8 cellular contexts compared by ENCODE assay signal in the genomic region with DNA sequence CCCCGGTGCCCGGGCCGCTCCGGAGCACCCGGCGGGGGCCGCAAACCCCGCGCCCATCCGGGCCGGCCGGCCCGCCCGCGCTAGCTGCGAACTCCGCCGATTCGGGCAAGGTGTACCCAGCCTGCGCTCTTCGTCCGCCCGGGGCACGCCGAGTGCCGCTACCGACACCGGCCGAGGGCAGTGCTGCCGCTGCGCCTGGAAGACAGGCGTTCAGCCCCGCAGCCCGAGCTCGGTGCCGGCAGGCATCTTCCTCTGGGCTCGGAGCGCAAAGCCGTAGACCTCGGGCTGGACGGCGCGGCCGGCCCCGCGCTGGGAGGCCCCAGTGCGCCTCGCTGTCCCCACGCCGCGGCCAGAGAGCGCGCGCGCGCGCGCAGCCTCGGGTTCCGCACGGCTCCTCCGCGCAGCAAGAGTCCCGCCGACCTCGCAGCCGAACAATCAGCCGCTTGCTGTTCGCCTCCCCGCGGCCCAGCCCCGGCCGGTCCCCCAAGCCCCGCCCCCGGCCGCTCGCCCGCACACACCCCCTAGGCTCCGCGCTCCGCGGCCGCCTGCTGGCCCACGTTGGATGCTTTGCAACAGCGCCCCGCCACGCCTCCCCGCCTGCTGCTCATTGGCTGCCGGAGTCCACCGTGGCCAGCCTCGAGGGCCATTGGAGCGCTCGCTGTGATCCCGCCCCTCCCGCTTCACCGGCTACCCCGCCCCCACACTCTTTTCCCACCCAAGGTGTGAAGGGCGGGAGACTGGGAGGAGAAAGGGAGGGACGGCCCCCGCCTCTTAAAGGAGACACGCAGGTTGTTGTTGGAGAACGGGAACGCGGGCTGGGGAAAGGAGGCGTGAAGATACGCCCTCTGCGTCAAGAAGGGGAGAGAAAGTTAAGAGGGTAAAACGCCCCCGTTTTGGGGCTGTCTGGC. TPM values are rescaled to one million over a fixed set of nuclear protein-coding genes. Genes with fewer than 3 reads are reported as not detected.
DNase-seq lines count a peak whose midpoint lies in the region; ATAC-seq and TF ChIP-seq lines count a peak whose summit lies in the region.

A gene with protein sequence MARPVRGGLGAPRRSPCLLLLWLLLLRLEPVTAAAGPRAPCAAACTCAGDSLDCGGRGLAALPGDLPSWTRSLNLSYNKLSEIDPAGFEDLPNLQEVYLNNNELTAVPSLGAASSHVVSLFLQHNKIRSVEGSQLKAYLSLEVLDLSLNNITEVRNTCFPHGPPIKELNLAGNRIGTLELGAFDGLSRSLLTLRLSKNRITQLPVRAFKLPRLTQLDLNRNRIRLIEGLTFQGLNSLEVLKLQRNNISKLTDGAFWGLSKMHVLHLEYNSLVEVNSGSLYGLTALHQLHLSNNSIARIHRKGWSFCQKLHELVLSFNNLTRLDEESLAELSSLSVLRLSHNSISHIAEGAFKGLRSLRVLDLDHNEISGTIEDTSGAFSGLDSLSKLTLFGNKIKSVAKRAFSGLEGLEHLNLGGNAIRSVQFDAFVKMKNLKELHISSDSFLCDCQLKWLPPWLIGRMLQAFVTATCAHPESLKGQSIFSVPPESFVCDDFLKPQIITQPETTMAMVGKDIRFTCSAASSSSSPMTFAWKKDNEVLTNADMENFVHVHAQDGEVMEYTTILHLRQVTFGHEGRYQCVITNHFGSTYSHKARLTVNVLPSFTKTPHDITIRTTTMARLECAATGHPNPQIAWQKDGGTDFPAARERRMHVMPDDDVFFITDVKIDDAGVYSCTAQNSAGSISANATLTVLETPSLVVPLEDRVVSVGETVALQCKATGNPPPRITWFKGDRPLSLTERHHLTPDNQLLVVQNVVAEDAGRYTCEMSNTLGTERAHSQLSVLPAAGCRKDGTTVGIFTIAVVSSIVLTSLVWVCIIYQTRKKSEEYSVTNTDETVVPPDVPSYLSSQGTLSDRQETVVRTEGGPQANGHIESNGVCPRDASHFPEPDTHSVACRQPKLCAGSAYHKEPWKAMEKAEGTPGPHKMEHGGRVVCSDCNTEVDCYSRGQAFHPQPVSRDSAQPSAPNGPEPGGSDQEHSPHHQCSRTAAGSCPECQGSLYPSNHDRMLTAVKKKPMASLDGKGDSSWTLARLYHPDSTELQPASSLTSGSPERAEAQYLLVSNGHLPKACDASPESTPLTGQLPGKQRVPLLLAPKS (minus strand): TSS at position 448 of the 908 bp plus-strand sequence. CDS start 615 bp downstream, outside the sequence.

- peaks cover 52% of the 10 kb centered on the region for H3K4me1 ChIP-seq in HUES64 (ENCODE audit: insufficient read depth, low read length)

- ATAC-seq in GM21515 (IDR thresholded peaks at IDR 0.05; ENCODE audit: unreplicated experiment) = peak; percentile 98

- peak within 1 kb of the TSS; percentile 94 for H3K9ac ChIP-seq in HUES64 (ENCODE audit: low read depth, low read length)

- under 1% methylated on average over 107 of the region's 109 CpGs for WGBS in HUES64

- H3K4me3 ChIP-seq in HUES64 (ENCODE audit: low read length) (peak within 1 kb of the TSS; percentile 95), epithelial cell of proximal tubule (ENCODE audit: low read depth, low read length) (peak within 1 kb of the TSS; percentile 75)

- no peaks in the 10 kb centered on the region for H3K36me3 ChIP-seq in HUES64 (ENCODE audit: insufficient read depth, low read length)

- DNase-seq in D341Med (ENCODE audit: low spot score) (peak; percentile 99), OCI-M1 (lab: John Stamatoyannopoulos, UW) (peak; percentile 96), activated T-cell treated with anti-CD3 and anti-CD28 coated beads for 48 hours (ENCODE audit: low read depth) (peak; percentile 99), epithelial cell of proximal tubule (ENCODE audit: low read depth) (peak; percentile 38), mucosa of gallbladder (ENCODE audit: low spot score) (peak; percentile 100)
- DNase-seq in stimulated activated CD8-positive, alpha-beta memory T cell treated with anti-CD3 and anti-CD28 coated beads, Interleukin-4, amount 100 ng/mL, for 24 hours (ENCODE audit: low read depth) = peak; percentile 99

- H3K9me3 ChIP-seq in HUES64 (ENCODE audit: insufficient read depth, low read depth, low read length) = no peaks in the 10 kb centered on the region

- no peaks in the 10 kb centered on the region; the same call in 1 of the 2 replicates for H3K27me3 ChIP-seq in HUES64 (ENCODE audit: insufficient read depth, low read length)

- H3K27ac ChIP-seq in HUES64 (ENCODE audit: low read depth, low read length) = peak within 1 kb of the TSS; percentile 78

- TF ChIP-seq CTCF in epithelial cell of proximal tubule (conservative IDR thresholded peaks at IDR 0.05; ENCODE audit: low read depth, low read length) = no peak

RNA-seq across cellular contexts. Expression of the gene that starts here (rescaled TPM):
- 54.1 TPM for polyA plus RNA-seq in HUES64 (2013, experiment 1 of 2)
- 69.7 TPM for polyA plus RNA-seq in HUES64 (2013, experiment 2 of 2)
- total RNA-seq in epithelial cell of proximal tubule (10.0 and 15.8 TPM in 2 replicates), mucosa of gallbladder (64.4 TPM)

Comparison
In these comparisons a context has a peak if more than half of its experiments do, and no peak if none do; other contexts are left out.
1. Peak in every context shown above with its lines: DNase-seq, ATAC-seq, H3K4me3 ChIP-seq and H3K27ac ChIP-seq.
2. DNase-seq: peak in every context shown above with its lines; median percentile 100 in mucosa of gallbladder; 99 in D341Med; 99 in activated T-cell treated with anti-CD3 and anti-CD28 coated beads for 48 hours; 99 in stimulated activated CD8-positive, alpha-beta memory T cell treated with anti-CD3 and anti-CD28 coated beads, Interleukin-4, amount 100 ng/mL, for 24 hours; 96 in OCI-M1; 38 in epithelial cell of proximal tubule.